ENCODE assay signal across 14 cellular contexts in genomic region chr6:169857343-169858292, GRCh38.
"Had no signal": no experiment of that assay in that cellular context is flagged by ENCODE, and none has a peak within 500 bp of the region (broad histone marks: within the 10 kb centered on the region; RNA-seq: fewer than 3 reads in every experiment).

No MANE protein-coding gene starts in this region.

- H3K9me3 Mint-ChIP-seq: effector memory CD8-positive, alpha-beta T cell had no signal

- ATAC-seq: body of pancreas; effector memory CD8-positive, alpha-beta T cell; heart left ventricle had no signal

- H3K4me3 Mint-ChIP-seq: activated naive CD8-positive, alpha-beta T cell; effector memory CD8-positive, alpha-beta T cell; memory B cell; nephron had no signal

- DNase-seq: activated CD4-positive, alpha-beta T cell treated with anti-CD3 and anti-CD28 coated beads, Interleukin-2, amount 50 U/mL, for 48 hours; activated CD4-positive, CD25-positive, alpha-beta regulatory T cell treated with anti-CD3 and anti-CD28 coated beads, Interleukin-2, amount 50 U/mL, for 72 hours; activated gamma-delta T cell treated with Interleukin-2 at 50 U/mL for 16 hours; amygdala; body of pancreas; dermis blood vessel endothelial cell; effector memory CD8-positive, alpha-beta T cell; heart left ventricle; sigmoid colon; stimulated activated CD4-positive, alpha-beta T cell treated with anti-CD3 and anti-CD28 coated beads, Interleukin-1b, Interleukin-23, amount 100 ng/mL, for 48 hours; uterus had no signal

- H3K36me3 Mint-ChIP-seq: activated naive CD8-positive, alpha-beta T cell; memory B cell had no signal

- H3K27me3 Mint-ChIP-seq: activated naive CD8-positive, alpha-beta T cell; effector memory CD8-positive, alpha-beta T cell; memory B cell had no signal

- H3K4me1 Mint-ChIP-seq: memory B cell, nephron had no signal

- H3K27ac Mint-ChIP-seq: activated naive CD8-positive, alpha-beta T cell; effector memory CD8-positive, alpha-beta T cell; memory B cell; nephron had no signal
